In genomic region chr16:85138073-85138824, GRCh38 we compare ENCODE assay signal across 13 cellular contexts. TPM values are rescaled to one million over a fixed set of nuclear protein-coding genes. Genes with fewer than 3 reads are reported as not detected.
DNase-seq lines count a peak whose midpoint lies in the region; ATAC-seq, FAIRE-seq and TF ChIP-seq lines count a peak whose summit lies in the region.
"Had no signal": no experiment of that assay in that cellular context is flagged by ENCODE, and none has a peak within 500 bp of the region (broad histone marks: within the 10 kb centered on the region; RNA-seq: fewer than 3 reads in every experiment).

No MANE protein-coding gene starts in this region.

- no peak for TF ChIP-seq RAD21 in H1 (IDR thresholded peaks at IDR 0.05 in 1 of 2, conservative IDR thresholded peaks at IDR 0.05 in 1 of 2; ENCODE audit: low read depth in 2 of 2, low read length in 2 of 2)

- H3K23me2 ChIP-seq in H1 (ENCODE audit: low read depth, low read length): no peaks in the 10 kb centered on the region

- H3K27me3 ChIP-seq in H1 (replicated peaks in 1 of 4; ENCODE audit: control insufficient read depth in 3 of 4, extremely low read depth in 1 of 4, insufficient read depth in 3 of 4, low read length in 3 of 4) (no peaks in the 10 kb centered on the region), neuronal stem cell (ENCODE audit: control insufficient read depth in 3 of 3, insufficient read depth in 3 of 3, low read depth in 1 of 3, low read length in 3 of 3) (peaks cover 0 to 2% (median 0%) of the 10 kb centered on the region in 3 experiments), upper lobe of right lung (no peaks in the 10 kb centered on the region), BE2C (no peaks in the 10 kb centered on the region)
- H3K27me3 ChIP-seq: brain microvascular endothelial cell had no signal

- no peak overlapping the region for H3K18ac ChIP-seq in H1 (ENCODE audit: extremely low read depth, low read length)
- H3K18ac ChIP-seq in neuronal stem cell (ENCODE audit: low read length): peak overlapping the region; percentile 67

- H2BK15ac ChIP-seq in H1 (ENCODE audit: low read length) (no peak overlapping the region), neuronal stem cell (ENCODE audit: low read length) (peak overlapping the region; percentile 84)

- H3K9me3 ChIP-seq in H1 (ENCODE audit: insufficient read depth in 2 of 2, low read depth in 1 of 2, low read length in 1 of 2) (no peaks in the 10 kb centered on the region; a peak in 1 of 4 replicates), neuronal stem cell (replicated peaks in 1 of 2; ENCODE audit: control insufficient read depth in 2 of 2, insufficient read depth in 1 of 2, low read depth in 1 of 2, low read length in 2 of 2) (no peaks in the 10 kb centered on the region), upper lobe of right lung (no peaks in the 10 kb centered on the region), BE2C (no peaks in the 10 kb centered on the region)

- H2BK20ac ChIP-seq in H1 (ENCODE audit: low read length): peak overlapping the region; percentile 23; the same call in 1 of the 2 replicates

- 90% methylated on average over 7 of the region's 12 CpGs; no CpG with 5 or more reads in 1 of the 2 experiments for WGBS in H1 (ENCODE audit: extremely low coverage in 1 of 2, insufficient coverage in 1 of 2, insufficient read length in 1 of 2, insufficient replicate concordance in 2 of 2, low coverage in 1 of 2, low lambda C conversion rate in 2 of 2, missing lambda C conversion rate in 1 of 2), 2 experiments
- WGBS in neuronal stem cell (ENCODE audit: extremely low coverage in 2 of 2, insufficient read length in 2 of 2, insufficient replicate concordance in 1 of 2), 2 donors: no CpG with 5 or more reads among the region's 12 CpGs

- no peak overlapping the region for H3K56ac ChIP-seq in H1 (replicated peaks; ENCODE audit: insufficient read length, low read depth, low read length)

- intact Hi-C loops in Right ventricle myocardium inferior (cut with DNase I) (no loop called here), left cardiac atrium (cut with DNase I) (no loop called here), upper lobe of right lung (cut with DNase I) (no loop called here)
- intact Hi-C loops in activated CD8-positive, alpha-beta T cell treated with anti-CD3 and anti-CD28 coated beads for 36 hours (cut with micrococcal nuclease): no loop called here

- no peak overlapping the region for H4K5ac ChIP-seq in H1 (ENCODE audit: insufficient read length, low read depth, low read length)

- TF ChIP-seq CTCF in H1 (IDR thresholded peaks at IDR 0.05; ENCODE audit: control extremely low read depth in 1 of 3, insufficient read depth in 1 of 3, low read depth in 1 of 3, low read length in 3 of 3) (no peak), upper lobe of right lung (IDR thresholded peaks at IDR 0.05) (no peak), BE2C (IDR thresholded peaks at IDR 0.05; ENCODE audit: low read depth, low read length) (no peak)
- no peak for TF ChIP-seq CTCF in activated CD8-positive, alpha-beta T cell treated with anti-CD3 and anti-CD28 coated beads for 36 hours (IDR thresholded peaks at IDR 0.05)

- H3K14ac ChIP-seq in H1 (ENCODE audit: insufficient read length) (no peak overlapping the region), neuronal stem cell (ENCODE audit: low read length) (no peak overlapping the region)

- H3K36me3 Mint-ChIP-seq in activated CD8-positive, alpha-beta T cell treated with anti-CD3 and anti-CD28 coated beads for 36 hours (ENCODE audit: low read depth): no peaks in the 10 kb centered on the region

- H3K4me2 ChIP-seq in H1 (ENCODE audit: insufficient read depth in 1 of 2, low read depth in 2 of 2, low read length in 2 of 2): no peak overlapping the region
- no peak overlapping the region for H3K4me2 ChIP-seq in neuronal stem cell (ENCODE audit: insufficient read depth, low read length, poor library complexity, severe bottlenecking)

- H2BK120ac ChIP-seq in H1 (replicated peaks; ENCODE audit: low read depth, low read length) (no peak overlapping the region), neuronal stem cell (ENCODE audit: low read depth, low read length) (no peak overlapping the region)

- H3K4me3 ChIP-seq in H1 (ENCODE audit: extremely low read depth in 1 of 4, insufficient read depth in 2 of 4, low read depth in 3 of 4, low read length in 4 of 4): no peak overlapping the region
- no peak overlapping the region for H3K4me3 ChIP-seq in neuronal stem cell (ENCODE audit: low read length in 2 of 2)
- H3K4me3 ChIP-seq in upper lobe of right lung: peak overlapping the region; percentile 44
- no peak overlapping the region for H3K4me3 ChIP-seq in BE2C (ENCODE audit: low read depth, low read length)

- no peak for TF ChIP-seq POLR2A in H1 (IDR thresholded peaks at IDR 0.05; ENCODE audit: control extremely low read depth in 1 of 2, low read depth in 2 of 2, low read length in 2 of 2)

- no peaks in the 10 kb centered on the region for H3K9me3 Mint-ChIP-seq in activated CD8-positive, alpha-beta T cell treated with anti-CD3 and anti-CD28 coated beads for 36 hours

- H3K9ac ChIP-seq in H1 (replicated peaks in 1 of 4; ENCODE audit: extremely low read depth in 1 of 4, low read depth in 3 of 4, low read length in 3 of 4) (no peak overlapping the region), neuronal stem cell (ENCODE audit: low read depth, low read length, poor library complexity) (peak overlapping the region; percentile 32)

- peak overlapping the region; percentile 44 for H4K91ac ChIP-seq in H1 (replicated peaks; ENCODE audit: insufficient read length, low read length)
- H4K91ac ChIP-seq in neuronal stem cell (ENCODE audit: low read depth, low read length, poor library complexity): no peak overlapping the region

- H3K23ac ChIP-seq in H1 (ENCODE audit: insufficient read length) (no peak overlapping the region), neuronal stem cell (ENCODE audit: low read depth, low read length, poor library complexity) (peak overlapping the region; percentile 31)

- H4K20me1 ChIP-seq in H1 (replicated peaks in 1 of 2; ENCODE audit: control insufficient read depth in 1 of 2, insufficient read depth in 2 of 2, low read length in 2 of 2): no peaks in the 10 kb centered on the region

- POLR2A ChIA-PET in H1 (lab: Charles Lee; ENCODE audit: partially characterized antibody): no interaction called here
- POLR2A ChIA-PET in activated CD8-positive, alpha-beta T cell treated with anti-CD3 and anti-CD28 coated beads for 36 hours (lab: Charles Lee): no interaction called here

- no peak for TF ChIP-seq EP300 in H1 (IDR thresholded peaks at IDR 0.05; ENCODE audit: borderline replicate concordance in 1 of 2, low read depth in 2 of 2, low read length in 2 of 2)

- no peak overlapping the region for H4K8ac ChIP-seq in H1 (ENCODE audit: extremely low read depth, insufficient read depth, low read length)
- no peak overlapping the region for H4K8ac ChIP-seq in neuronal stem cell (ENCODE audit: low read depth, low read length)

- no peak for ATAC-seq in Right ventricle myocardium inferior
- ATAC-seq in left cardiac atrium: no peak
- no peak for ATAC-seq in upper lobe of right lung
- no peak for ATAC-seq in activated CD8-positive, alpha-beta T cell treated with anti-CD3 and anti-CD28 coated beads for 36 hours

- 0 out of 2 replicates have a peak overlapping the region, but pooled peaks have one; percentile 75 for H2BK12ac ChIP-seq in H1 (ENCODE audit: low read depth, low read length)
- no peak overlapping the region for H2BK12ac ChIP-seq in neuronal stem cell (ENCODE audit: low read length)

- no peak overlapping the region for H3K27ac Mint-ChIP-seq in activated CD8-positive, alpha-beta T cell treated with anti-CD3 and anti-CD28 coated beads for 36 hours

- H2BK5ac ChIP-seq in H1 (ENCODE audit: low read depth, low read length) (no peak overlapping the region), neuronal stem cell (ENCODE audit: low read length) (peak overlapping the region; percentile 59)

- H3K27ac ChIP-seq in H1 (ENCODE audit: low read depth, low read length) (no peak overlapping the region), neuronal stem cell (replicated peaks; ENCODE audit: low read length) (no peak overlapping the region), upper lobe of right lung (peak overlapping the region; percentile 76)
- H3K27ac ChIP-seq: brain microvascular endothelial cell, epithelial cell of prostate had no signal

- FAIRE-seq in H1 (lab: Jason Lieb, UNC): no peak

- DNase-seq in Right ventricle myocardium inferior (ENCODE audit: missing footprints): peak; percentile 25
- DNase-seq in left cardiac atrium: no peak
- DNase-seq in H1 (ENCODE audit: low read depth in 1 of 2, low spot score in 2 of 2): no peak
- DNase-seq in neuronal stem cell (ENCODE audit: low spot score): no peak
- DNase-seq in upper lobe of right lung: no peak
- no peak for DNase-seq in foreskin melanocyte
- DNase-seq in BE2C: no peak
- DNase-seq in activated CD8-positive, alpha-beta T cell treated with anti-CD3 and anti-CD28 coated beads for 36 hours: no peak
- DNase-seq: NK-92 treated with Interleukin-12 subunit alpha and Interleukin-12 subunit beta, amount 100 ng/mL, for 24 hours had no signal

- H3K79me1 ChIP-seq in H1 (ENCODE audit: low read depth, low read length) (no peaks in the 10 kb centered on the region), neuronal stem cell (ENCODE audit: low read depth, low read length) (no peaks in the 10 kb centered on the region)

- no peak overlapping the region for H2AK5ac ChIP-seq in H1 (ENCODE audit: low read depth, low read length)
- H2AK5ac ChIP-seq in neuronal stem cell (ENCODE audit: low read depth, low read length): no peak overlapping the region

- peaks cover 9% of the 10 kb centered on the region for H3K4me1 Mint-ChIP-seq in activated CD8-positive, alpha-beta T cell treated with anti-CD3 and anti-CD28 coated beads for 36 hours (ENCODE audit: low read depth)

- peaks cover 34% of the 10 kb centered on the region for H3K27me3 Mint-ChIP-seq in activated CD8-positive, alpha-beta T cell treated with anti-CD3 and anti-CD28 coated beads for 36 hours

- H2AFZ ChIP-seq in H1 (ENCODE audit: low read length) (no peak overlapping the region), neuronal stem cell (ENCODE audit: low read length) (peak overlapping the region; percentile 90)

- H3K4me1 ChIP-seq in H1 (replicated peaks in 1 of 4; ENCODE audit: control insufficient read depth in 3 of 4, insufficient read depth in 4 of 4, low read length in 3 of 4): peaks cover 0 to 11% (median 2%) of the 10 kb centered on the region in 4 experiments; a peak in 4 of 7 replicates
- peaks cover 5 to 39% of the 10 kb centered on the region in 2 donors for H3K4me1 ChIP-seq in neuronal stem cell (ENCODE audit: control insufficient read depth in 2 of 2, insufficient read depth in 1 of 2, low read depth in 1 of 2, low read length in 2 of 2)
- H3K4me1 ChIP-seq in upper lobe of right lung: peaks cover 36% of the 10 kb centered on the region
- peaks cover 10% of the 10 kb centered on the region for H3K4me1 ChIP-seq in BE2C

- CTCF ChIA-PET in H1 (lab: Charles Lee; ENCODE audit: partially characterized antibody): no interaction called here
- CTCF ChIA-PET in activated CD8-positive, alpha-beta T cell treated with anti-CD3 and anti-CD28 coated beads for 36 hours (lab: Charles Lee): no interaction called here

- H3K36me3 ChIP-seq in H1 (ENCODE audit: control insufficient read depth in 2 of 4, insufficient read depth in 4 of 4, low read length in 3 of 4): no peaks in the 10 kb centered on the region
- H3K36me3 ChIP-seq in neuronal stem cell (replicated peaks in 1 of 2; ENCODE audit: control insufficient read depth in 2 of 2, insufficient read depth in 2 of 2, low read length in 2 of 2): no peaks in the 10 kb centered on the region
- no peaks in the 10 kb centered on the region for H3K36me3 ChIP-seq in upper lobe of right lung
- no peaks in the 10 kb centered on the region for H3K36me3 ChIP-seq in BE2C
- H3K36me3 ChIP-seq: brain microvascular endothelial cell had no signal

- no peak overlapping the region for H3K4ac ChIP-seq in H1 (replicated peaks; ENCODE audit: insufficient read length, low read depth, low read length)
- no peak overlapping the region for H3K4ac ChIP-seq in neuronal stem cell (ENCODE audit: low read length)

- no peak overlapping the region for H3K4me3 Mint-ChIP-seq in activated CD8-positive, alpha-beta T cell treated with anti-CD3 and anti-CD28 coated beads for 36 hours

- H3K79me2 ChIP-seq in H1 (ENCODE audit: control insufficient read depth in 1 of 2, insufficient read depth in 2 of 2, low read length in 2 of 2): no peaks in the 10 kb centered on the region

RNA-seq across cellular contexts. Expression of gene CIBAR2, which starts 26.0 kb away (rescaled TPM):
- total RNA-seq in Right ventricle myocardium inferior (not detected), left cardiac atrium (not detected), upper lobe of right lung (not detected)
- not detected in 2 replicates for total RNA-seq in H1 (2021; fragmentation: NEBNext Ultra II Directional; extraction: Animal tissue kit (Norgen Biotek cat#: 25700))
- polyA plus RNA-seq in H1 (2011; rRNA removed): 0.06 and 0.18 TPM in 2 replicates
- 0.12 TPM for polyA plus RNA-seq in H1 (2011; cell fraction: cytosol; rRNA removed)
- 0.23 TPM for polyA plus RNA-seq in H1 (2011; cell fraction: nucleus; rRNA removed)
- polyA plus RNA-seq in H1 (2012, experiment 1 of 2): 0.15 to 0.29 TPM in 2 of 4 replicates, not detected in the others
- 0.42 TPM for polyA plus RNA-seq in H1 (2012, experiment 2 of 2)
- polyA plus RNA-seq in H1 (2013, experiment 1 of 2): 0.06 TPM
- polyA plus RNA-seq in H1 (2013, experiment 2 of 2): 0.02 TPM
- polyA minus RNA-seq in H1 (2011; rRNA and poly(A)+ RNA removed): 0.17 TPM in 1 of 2 replicates, not detected in the other
- polyA minus RNA-seq in H1 (2011; cell fraction: cytosol; rRNA and poly(A)+ RNA removed): not detected
- not detected for polyA minus RNA-seq in H1 (2011; cell fraction: nucleus; rRNA and poly(A)+ RNA removed)
- polyA plus RNA-seq in neuronal stem cell (2013, experiment 1 of 2): 0.45 TPM
- 0.51 TPM for polyA plus RNA-seq in neuronal stem cell (2013, experiment 2 of 2)
- polyA plus RNA-seq in BE2C (2012; ENCODE audit: insufficient read depth, insufficient read length, low read depth): not detected
- not detected for total RNA-seq in activated CD8-positive, alpha-beta T cell treated with anti-CD3 and anti-CD28 coated beads for 36 hours
- total RNA-seq: A673, right cardiac atrium had no signal
